ENCODE assay signal across 8 cellular contexts in the genomic region with DNA sequence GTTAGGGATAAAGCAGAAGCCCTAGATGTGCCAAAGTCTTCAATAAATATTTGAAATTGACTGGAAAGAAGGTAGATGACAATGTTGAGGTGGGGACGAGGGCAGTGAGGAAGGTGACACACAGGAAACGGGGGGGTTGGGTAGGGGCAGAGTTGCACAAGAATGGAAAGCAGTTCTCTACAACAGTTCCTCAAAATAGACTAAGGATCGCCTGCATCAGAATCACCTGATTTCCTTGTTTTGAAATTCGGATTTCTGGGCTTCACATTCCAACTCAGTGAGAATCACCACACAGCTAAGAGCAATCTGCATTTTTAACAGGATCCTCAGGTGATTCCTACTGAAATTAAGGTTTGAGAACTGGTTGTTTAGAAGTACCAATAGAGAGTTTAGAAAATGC.
DNase-seq lines count a peak whose midpoint lies in the region; ATAC-seq lines count a peak whose summit lies in the region.

No MANE protein-coding gene starts in this region.

- peak; percentile 5 for DNase-seq in activated naive CD4-positive, alpha-beta T cell treated with Interleukin-2 at 50 U/mL for 16 hours
- DNase-seq in immature natural killer cell (no peak), NCI-H524 (lab: John Stamatoyannopoulos, UW) (no peak), MG63 (no peak), NCI-H2029 treated with DMSO at 0.1 percent for 48 hours (lab: John Stamatoyannopoulos, UW) (no peak)
- DNase-seq in stimulated activated naive CD8-positive, alpha-beta T cell treated with anti-CD3 and anti-CD28 coated beads, Interleukin-15, amount 100 ng/mL, for 72 hours, result no peak

- peak overlapping the region; percentile 95 for H3K27ac ChIP-seq in HUES6 (ENCODE audit: low read depth, low read length)

- H3K27ac Mint-ChIP-seq in immature natural killer cell, result peak overlapping the region in 1 of 6 donors; percentile 42
- H3K27ac Mint-ChIP-seq in stimulated activated naive CD8-positive, alpha-beta T cell treated with anti-CD3 and anti-CD28 coated beads, Interleukin-15, amount 100 ng/mL, for 72 hours, result peak overlapping the region in 1 of 2 donors; percentile 80

- H3K27me3 Mint-ChIP-seq in immature natural killer cell (ENCODE audit: low read depth in 3 of 3), result peaks cover 0 to 1% (median 0%) of the 10 kb centered on the region in 3 donors
- no peaks in the 10 kb centered on the region for H3K27me3 Mint-ChIP-seq in stimulated activated naive CD8-positive, alpha-beta T cell treated with anti-CD3 and anti-CD28 coated beads, Interleukin-15, amount 100 ng/mL, for 72 hours

- H3K36me3 ChIP-seq in ES-I3 (ENCODE audit: insufficient read depth, low read length) (no peaks in the 10 kb centered on the region), HUES6 (ENCODE audit: control insufficient read depth, insufficient read depth, low read length) (peaks cover 6% of the 10 kb centered on the region; the same call in 1 of the 2 replicates), MG63 (no peaks in the 10 kb centered on the region)

- peak overlapping the region in 3 of 5 donors; percentile 24 to 55 (median 45) for H3K4me3 Mint-ChIP-seq in immature natural killer cell
- H3K4me3 Mint-ChIP-seq in stimulated activated naive CD8-positive, alpha-beta T cell treated with anti-CD3 and anti-CD28 coated beads, Interleukin-15, amount 100 ng/mL, for 72 hours, result peak overlapping the region; percentile 27 to 41

- no peaks in the 10 kb centered on the region for H3K27me3 ChIP-seq in HUES6 (ENCODE audit: control insufficient read depth, insufficient read depth, low read length)
- no peaks in the 10 kb centered on the region for H3K27me3 ChIP-seq in MG63

- H3K4me1 Mint-ChIP-seq in immature natural killer cell, result peaks cover 22 to 29% of the 10 kb centered on the region in 2 donors
- H3K4me1 Mint-ChIP-seq in stimulated activated naive CD8-positive, alpha-beta T cell treated with anti-CD3 and anti-CD28 coated beads, Interleukin-15, amount 100 ng/mL, for 72 hours, result peaks cover 22% of the 10 kb centered on the region

- peaks cover 16 to 20% (median 16%) of the 10 kb centered on the region in 3 donors for H3K36me3 Mint-ChIP-seq in immature natural killer cell

- H3K9me3 ChIP-seq in ES-I3 (ENCODE audit: control insufficient read depth, insufficient read depth, low read length), result peaks cover 11% of the 10 kb centered on the region
- peaks cover 11% of the 10 kb centered on the region; the same call in 1 of the 2 replicates for H3K9me3 ChIP-seq in HUES6 (ENCODE audit: control insufficient read depth, insufficient read depth, low read depth, low read length)
- peaks cover 5% of the 10 kb centered on the region; the same call in 1 of the 2 replicates for H3K9me3 ChIP-seq in MG63

- H3K9me3 Mint-ChIP-seq in immature natural killer cell, result peaks cover 9 to 22% (median 20%) of the 10 kb centered on the region in 6 donors
- H3K9me3 Mint-ChIP-seq in stimulated activated naive CD8-positive, alpha-beta T cell treated with anti-CD3 and anti-CD28 coated beads, Interleukin-15, amount 100 ng/mL, for 72 hours, result peaks cover 16 to 23% of the 10 kb centered on the region in 2 donors

- ATAC-seq in stimulated activated naive CD8-positive, alpha-beta T cell treated with anti-CD3 and anti-CD28 coated beads, Interleukin-15, amount 100 ng/mL, for 72 hours, result peak; percentile 83

- H3K4me1 ChIP-seq in ES-I3 (ENCODE audit: insufficient read depth, low read length), result peaks cover 34% of the 10 kb centered on the region
- peaks cover 38% of the 10 kb centered on the region for H3K4me1 ChIP-seq in HUES6 (ENCODE audit: control insufficient read depth, insufficient read depth, low read length)

- H3K4me3 ChIP-seq in HUES6 (ENCODE audit: low read depth, low read length), result peak overlapping the region; percentile 27; the same call in 1 of the 2 replicates
- H3K4me3 ChIP-seq in MG63, result no peak overlapping the region

- H3K9ac ChIP-seq in ES-I3 (ENCODE audit: low read depth, low read length), result peak overlapping the region; percentile 35
- H3K9ac ChIP-seq in HUES6 (ENCODE audit: low read length), result peak overlapping the region; percentile 42
